1 cellular context compared by ENCODE assay signal in the genomic region with DNA sequence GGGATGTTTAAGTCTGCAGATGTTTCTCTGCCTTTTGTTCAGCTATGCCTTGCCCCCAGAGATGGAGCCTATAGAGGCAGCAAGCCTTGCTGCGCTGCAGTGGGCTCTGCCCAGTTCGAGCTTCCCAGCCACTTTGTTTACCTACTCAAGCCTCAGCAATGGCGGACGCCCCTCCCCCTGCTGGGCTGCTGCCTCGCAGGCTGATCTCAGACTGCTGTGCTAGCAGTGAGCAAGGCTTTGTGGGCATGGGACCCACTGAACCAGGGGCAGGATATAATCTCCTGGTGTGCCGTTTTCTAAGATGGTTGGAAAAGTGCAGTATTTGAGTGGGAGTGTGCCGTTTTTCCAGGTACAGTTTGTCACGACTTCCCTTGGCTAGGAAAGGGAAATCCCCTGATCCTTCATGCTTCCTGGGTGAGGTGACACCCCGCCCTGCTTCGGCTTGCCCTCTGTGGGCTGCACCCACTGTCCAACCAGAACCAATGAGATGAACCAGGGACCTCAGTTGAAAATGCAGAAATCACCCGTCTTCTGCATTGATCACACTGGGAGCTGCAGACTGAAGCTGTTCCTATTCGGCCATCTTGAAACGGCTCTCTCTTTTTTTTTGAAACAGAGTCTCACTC.
TF ChIP-seq lines count a peak whose summit lies in the region.

No MANE protein-coding gene starts in this region.

TF ChIP-seq in HepG2, 621 proteins besides CTCF, POLR2A, EP300 and RAD21 (continued from another document and continues in another):
- TF ChIP-seq, protein P1, sequence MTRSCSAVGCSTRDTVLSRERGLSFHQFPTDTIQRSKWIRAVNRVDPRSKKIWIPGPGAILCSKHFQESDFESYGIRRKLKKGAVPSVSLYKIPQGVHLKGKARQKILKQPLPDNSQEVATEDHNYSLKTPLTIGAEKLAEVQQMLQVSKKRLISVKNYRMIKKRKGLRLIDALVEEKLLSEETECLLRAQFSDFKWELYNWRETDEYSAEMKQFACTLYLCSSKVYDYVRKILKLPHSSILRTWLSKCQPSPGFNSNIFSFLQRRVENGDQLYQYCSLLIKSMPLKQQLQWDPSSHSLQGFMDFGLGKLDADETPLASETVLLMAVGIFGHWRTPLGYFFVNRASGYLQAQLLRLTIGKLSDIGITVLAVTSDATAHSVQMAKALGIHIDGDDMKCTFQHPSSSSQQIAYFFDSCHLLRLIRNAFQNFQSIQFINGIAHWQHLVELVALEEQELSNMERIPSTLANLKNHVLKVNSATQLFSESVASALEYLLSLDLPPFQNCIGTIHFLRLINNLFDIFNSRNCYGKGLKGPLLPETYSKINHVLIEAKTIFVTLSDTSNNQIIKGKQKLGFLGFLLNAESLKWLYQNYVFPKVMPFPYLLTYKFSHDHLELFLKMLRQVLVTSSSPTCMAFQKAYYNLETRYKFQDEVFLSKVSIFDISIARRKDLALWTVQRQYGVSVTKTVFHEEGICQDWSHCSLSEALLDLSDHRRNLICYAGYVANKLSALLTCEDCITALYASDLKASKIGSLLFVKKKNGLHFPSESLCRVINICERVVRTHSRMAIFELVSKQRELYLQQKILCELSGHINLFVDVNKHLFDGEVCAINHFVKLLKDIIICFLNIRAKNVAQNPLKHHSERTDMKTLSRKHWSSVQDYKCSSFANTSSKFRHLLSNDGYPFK (CRISPR knock-in tag; IDR thresholded peaks at IDR 0.05; ENCODE audit: borderline replicate concordance), result peak; percentile 33; the same call in 1 of the 2 replicates
- TF ChIP-seq, protein P2, sequence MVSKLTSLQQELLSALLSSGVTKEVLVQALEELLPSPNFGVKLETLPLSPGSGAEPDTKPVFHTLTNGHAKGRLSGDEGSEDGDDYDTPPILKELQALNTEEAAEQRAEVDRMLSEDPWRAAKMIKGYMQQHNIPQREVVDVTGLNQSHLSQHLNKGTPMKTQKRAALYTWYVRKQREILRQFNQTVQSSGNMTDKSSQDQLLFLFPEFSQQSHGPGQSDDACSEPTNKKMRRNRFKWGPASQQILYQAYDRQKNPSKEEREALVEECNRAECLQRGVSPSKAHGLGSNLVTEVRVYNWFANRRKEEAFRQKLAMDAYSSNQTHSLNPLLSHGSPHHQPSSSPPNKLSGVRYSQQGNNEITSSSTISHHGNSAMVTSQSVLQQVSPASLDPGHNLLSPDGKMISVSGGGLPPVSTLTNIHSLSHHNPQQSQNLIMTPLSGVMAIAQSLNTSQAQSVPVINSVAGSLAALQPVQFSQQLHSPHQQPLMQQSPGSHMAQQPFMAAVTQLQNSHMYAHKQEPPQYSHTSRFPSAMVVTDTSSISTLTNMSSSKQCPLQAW (CRISPR knock-in tag; IDR thresholded peaks at IDR 0.05), result no peak
- TF ChIP-seq ZNF788 (CRISPR knock-in tag; IDR thresholded peaks at IDR 0.05; ENCODE audit: borderline replicate concordance) (peak; percentile 31; the same call in 1 of the 2 replicates), MTF2 (CRISPR knock-in tag; IDR thresholded peaks at IDR 0.05; ENCODE audit: borderline replicate concordance) (no peak; the same call in 1 of the 2 replicates), FLYWCH1 (CRISPR knock-in tag; IDR thresholded peaks at IDR 0.05) (no peak), NFATC3 (CRISPR knock-in tag; IDR thresholded peaks at IDR 0.05) (no peak), ZNF530 (CRISPR knock-in tag; IDR thresholded peaks at IDR 0.05; ENCODE audit: low read depth) (no peak), ZNF7 (CRISPR knock-in tag; IDR thresholded peaks at IDR 0.05) (no peak), THAP11 (CRISPR knock-in tag; IDR thresholded peaks at IDR 0.05) (peak; percentile 13; the same call in 1 of the 2 replicates), NR2C2 (CRISPR knock-in tag; IDR thresholded peaks at IDR 0.05; ENCODE audit: borderline replicate concordance) (no peak), CBX2 (IDR thresholded peaks at IDR 0.05; ENCODE audit: low read depth, low read length) (no peak), CBX2 (CRISPR knock-in tag; IDR thresholded peaks at IDR 0.05; ENCODE audit: low read depth) (no peak), SMARCC2 (IDR thresholded peaks at IDR 0.05) (no peak), ZSCAN31 (CRISPR knock-in tag; IDR thresholded peaks at IDR 0.05; ENCODE audit: low read depth) (no peak), ZNF768 (CRISPR knock-in tag; IDR thresholded peaks at IDR 0.05) (no peak; the same call in 1 of the 2 replicates), ZFP1 (CRISPR knock-in tag; IDR thresholded peaks at IDR 0.05) (no peak), CHCHD3 (CRISPR knock-in tag; IDR thresholded peaks at IDR 0.05) (no peak), ZNF629 (CRISPR knock-in tag; conservative IDR thresholded peaks at IDR 0.05) (no peak), ZNF703 (CRISPR knock-in tag; IDR thresholded peaks at IDR 0.05; ENCODE audit: borderline replicate concordance) (no peak), SALL2 (CRISPR knock-in tag; IDR thresholded peaks at IDR 0.05) (no peak), ZNF501 (CRISPR knock-in tag; IDR thresholded peaks at IDR 0.05) (peak; percentile 28; the same call in 1 of the 2 replicates), RBAK (CRISPR knock-in tag; IDR thresholded peaks at IDR 0.05) (no peak), ZNF205 (CRISPR knock-in tag; IDR thresholded peaks at IDR 0.05) (no peak), ARNTL (CRISPR knock-in tag; IDR thresholded peaks at IDR 0.05) (no peak), MEIS1 (CRISPR knock-in tag; IDR thresholded peaks at IDR 0.05; ENCODE audit: borderline replicate concordance) (no peak), RAD51 (IDR thresholded peaks at IDR 0.05; ENCODE audit: borderline replicate concordance) (no peak), GPN1 (CRISPR knock-in tag; IDR thresholded peaks at IDR 0.05; ENCODE audit: borderline replicate concordance) (no peak), ZNF678 (CRISPR knock-in tag; IDR thresholded peaks at IDR 0.05) (no peak)
- TF ChIP-seq, protein P3, sequence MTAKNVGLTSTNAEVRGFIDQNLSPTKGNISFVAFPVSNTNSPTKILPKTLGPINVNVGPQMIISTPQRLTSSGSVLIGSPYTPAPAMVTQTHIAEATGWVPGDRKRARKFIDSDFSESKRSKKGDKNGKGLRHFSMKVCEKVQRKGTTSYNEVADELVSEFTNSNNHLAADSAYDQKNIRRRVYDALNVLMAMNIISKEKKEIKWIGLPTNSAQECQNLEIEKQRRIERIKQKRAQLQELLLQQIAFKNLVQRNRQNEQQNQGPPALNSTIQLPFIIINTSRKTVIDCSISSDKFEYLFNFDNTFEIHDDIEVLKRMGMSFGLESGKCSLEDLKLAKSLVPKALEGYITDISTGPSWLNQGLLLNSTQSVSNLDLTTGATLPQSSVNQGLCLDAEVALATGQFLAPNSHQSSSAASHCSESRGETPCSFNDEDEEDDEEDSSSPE (CRISPR knock-in tag; IDR thresholded peaks at IDR 0.05), result no peak
- TF ChIP-seq, protein P4, sequence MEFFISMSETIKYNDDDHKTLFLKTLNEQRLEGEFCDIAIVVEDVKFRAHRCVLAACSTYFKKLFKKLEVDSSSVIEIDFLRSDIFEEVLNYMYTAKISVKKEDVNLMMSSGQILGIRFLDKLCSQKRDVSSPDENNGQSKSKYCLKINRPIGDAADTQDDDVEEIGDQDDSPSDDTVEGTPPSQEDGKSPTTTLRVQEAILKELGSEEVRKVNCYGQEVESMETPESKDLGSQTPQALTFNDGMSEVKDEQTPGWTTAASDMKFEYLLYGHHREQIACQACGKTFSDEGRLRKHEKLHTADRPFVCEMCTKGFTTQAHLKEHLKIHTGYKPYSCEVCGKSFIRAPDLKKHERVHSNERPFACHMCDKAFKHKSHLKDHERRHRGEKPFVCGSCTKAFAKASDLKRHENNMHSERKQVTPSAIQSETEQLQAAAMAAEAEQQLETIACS (CRISPR knock-in tag; IDR thresholded peaks at IDR 0.05), result no peak
- TF ChIP-seq, protein P5, sequence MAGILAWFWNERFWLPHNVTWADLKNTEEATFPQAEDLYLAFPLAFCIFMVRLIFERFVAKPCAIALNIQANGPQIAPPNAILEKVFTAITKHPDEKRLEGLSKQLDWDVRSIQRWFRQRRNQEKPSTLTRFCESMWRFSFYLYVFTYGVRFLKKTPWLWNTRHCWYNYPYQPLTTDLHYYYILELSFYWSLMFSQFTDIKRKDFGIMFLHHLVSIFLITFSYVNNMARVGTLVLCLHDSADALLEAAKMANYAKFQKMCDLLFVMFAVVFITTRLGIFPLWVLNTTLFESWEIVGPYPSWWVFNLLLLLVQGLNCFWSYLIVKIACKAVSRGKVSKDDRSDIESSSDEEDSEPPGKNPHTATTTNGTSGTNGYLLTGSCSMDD (CRISPR knock-in tag; IDR thresholded peaks at IDR 0.05), result no peak
- TF ChIP-seq, protein P6, sequence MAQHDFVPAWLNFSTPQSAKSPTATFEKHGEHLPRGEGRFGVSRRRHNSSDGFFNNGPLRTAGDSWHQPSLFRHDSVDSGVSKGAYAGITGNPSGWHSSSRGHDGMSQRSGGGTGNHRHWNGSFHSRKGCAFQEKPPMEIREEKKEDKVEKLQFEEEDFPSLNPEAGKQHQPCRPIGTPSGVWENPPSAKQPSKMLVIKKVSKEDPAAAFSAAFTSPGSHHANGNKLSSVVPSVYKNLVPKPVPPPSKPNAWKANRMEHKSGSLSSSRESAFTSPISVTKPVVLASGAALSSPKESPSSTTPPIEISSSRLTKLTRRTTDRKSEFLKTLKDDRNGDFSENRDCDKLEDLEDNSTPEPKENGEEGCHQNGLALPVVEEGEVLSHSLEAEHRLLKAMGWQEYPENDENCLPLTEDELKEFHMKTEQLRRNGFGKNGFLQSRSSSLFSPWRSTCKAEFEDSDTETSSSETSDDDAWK (CRISPR knock-in tag; IDR thresholded peaks at IDR 0.05), result no peak
- TF ChIP-seq, protein P7, sequence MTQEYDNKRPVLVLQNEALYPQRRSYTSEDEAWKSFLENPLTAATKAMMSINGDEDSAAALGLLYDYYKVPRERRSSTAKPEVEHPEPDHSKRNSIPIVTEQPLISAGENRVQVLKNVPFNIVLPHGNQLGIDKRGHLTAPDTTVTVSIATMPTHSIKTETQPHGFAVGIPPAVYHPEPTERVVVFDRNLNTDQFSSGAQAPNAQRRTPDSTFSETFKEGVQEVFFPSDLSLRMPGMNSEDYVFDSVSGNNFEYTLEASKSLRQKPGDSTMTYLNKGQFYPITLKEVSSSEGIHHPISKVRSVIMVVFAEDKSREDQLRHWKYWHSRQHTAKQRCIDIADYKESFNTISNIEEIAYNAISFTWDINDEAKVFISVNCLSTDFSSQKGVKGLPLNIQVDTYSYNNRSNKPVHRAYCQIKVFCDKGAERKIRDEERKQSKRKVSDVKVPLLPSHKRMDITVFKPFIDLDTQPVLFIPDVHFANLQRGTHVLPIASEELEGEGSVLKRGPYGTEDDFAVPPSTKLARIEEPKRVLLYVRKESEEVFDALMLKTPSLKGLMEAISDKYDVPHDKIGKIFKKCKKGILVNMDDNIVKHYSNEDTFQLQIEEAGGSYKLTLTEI (CRISPR knock-in tag; conservative IDR thresholded peaks at IDR 0.05), result no peak
- TF ChIP-seq, protein P8, sequence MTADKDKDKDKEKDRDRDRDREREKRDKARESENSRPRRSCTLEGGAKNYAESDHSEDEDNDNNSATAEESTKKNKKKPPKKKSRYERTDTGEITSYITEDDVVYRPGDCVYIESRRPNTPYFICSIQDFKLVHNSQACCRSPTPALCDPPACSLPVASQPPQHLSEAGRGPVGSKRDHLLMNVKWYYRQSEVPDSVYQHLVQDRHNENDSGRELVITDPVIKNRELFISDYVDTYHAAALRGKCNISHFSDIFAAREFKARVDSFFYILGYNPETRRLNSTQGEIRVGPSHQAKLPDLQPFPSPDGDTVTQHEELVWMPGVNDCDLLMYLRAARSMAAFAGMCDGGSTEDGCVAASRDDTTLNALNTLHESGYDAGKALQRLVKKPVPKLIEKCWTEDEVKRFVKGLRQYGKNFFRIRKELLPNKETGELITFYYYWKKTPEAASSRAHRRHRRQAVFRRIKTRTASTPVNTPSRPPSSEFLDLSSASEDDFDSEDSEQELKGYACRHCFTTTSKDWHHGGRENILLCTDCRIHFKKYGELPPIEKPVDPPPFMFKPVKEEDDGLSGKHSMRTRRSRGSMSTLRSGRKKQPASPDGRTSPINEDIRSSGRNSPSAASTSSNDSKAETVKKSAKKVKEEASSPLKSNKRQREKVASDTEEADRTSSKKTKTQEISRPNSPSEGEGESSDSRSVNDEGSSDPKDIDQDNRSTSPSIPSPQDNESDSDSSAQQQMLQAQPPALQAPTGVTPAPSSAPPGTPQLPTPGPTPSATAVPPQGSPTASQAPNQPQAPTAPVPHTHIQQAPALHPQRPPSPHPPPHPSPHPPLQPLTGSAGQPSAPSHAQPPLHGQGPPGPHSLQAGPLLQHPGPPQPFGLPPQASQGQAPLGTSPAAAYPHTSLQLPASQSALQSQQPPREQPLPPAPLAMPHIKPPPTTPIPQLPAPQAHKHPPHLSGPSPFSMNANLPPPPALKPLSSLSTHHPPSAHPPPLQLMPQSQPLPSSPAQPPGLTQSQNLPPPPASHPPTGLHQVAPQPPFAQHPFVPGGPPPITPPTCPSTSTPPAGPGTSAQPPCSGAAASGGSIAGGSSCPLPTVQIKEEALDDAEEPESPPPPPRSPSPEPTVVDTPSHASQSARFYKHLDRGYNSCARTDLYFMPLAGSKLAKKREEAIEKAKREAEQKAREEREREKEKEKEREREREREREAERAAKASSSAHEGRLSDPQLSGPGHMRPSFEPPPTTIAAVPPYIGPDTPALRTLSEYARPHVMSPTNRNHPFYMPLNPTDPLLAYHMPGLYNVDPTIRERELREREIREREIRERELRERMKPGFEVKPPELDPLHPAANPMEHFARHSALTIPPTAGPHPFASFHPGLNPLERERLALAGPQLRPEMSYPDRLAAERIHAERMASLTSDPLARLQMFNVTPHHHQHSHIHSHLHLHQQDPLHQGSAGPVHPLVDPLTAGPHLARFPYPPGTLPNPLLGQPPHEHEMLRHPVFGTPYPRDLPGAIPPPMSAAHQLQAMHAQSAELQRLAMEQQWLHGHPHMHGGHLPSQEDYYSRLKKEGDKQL (CRISPR knock-in tag; IDR thresholded peaks at IDR 0.05; ENCODE audit: low read depth), result no peak
- TF ChIP-seq, protein P9, sequence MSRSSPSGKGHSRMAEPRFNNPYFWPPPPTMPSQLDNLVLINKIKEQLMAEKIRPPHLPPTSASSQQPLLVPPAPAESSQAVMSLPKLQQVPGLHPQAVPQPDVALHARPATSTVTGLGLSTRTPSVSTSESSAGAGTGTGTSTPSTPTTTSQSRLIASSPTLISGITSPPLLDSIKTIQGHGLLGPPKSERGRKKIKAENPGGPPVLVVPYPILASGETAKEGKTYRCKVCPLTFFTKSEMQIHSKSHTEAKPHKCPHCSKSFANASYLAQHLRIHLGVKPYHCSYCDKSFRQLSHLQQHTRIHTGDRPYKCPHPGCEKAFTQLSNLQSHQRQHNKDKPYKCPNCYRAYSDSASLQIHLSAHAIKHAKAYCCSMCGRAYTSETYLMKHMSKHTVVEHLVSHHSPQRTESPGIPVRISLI (CRISPR knock-in tag; IDR thresholded peaks at IDR 0.05; ENCODE audit: borderline replicate concordance), result peak; percentile 30; the same call in 1 of the 2 replicates
- TF ChIP-seq, protein P10, sequence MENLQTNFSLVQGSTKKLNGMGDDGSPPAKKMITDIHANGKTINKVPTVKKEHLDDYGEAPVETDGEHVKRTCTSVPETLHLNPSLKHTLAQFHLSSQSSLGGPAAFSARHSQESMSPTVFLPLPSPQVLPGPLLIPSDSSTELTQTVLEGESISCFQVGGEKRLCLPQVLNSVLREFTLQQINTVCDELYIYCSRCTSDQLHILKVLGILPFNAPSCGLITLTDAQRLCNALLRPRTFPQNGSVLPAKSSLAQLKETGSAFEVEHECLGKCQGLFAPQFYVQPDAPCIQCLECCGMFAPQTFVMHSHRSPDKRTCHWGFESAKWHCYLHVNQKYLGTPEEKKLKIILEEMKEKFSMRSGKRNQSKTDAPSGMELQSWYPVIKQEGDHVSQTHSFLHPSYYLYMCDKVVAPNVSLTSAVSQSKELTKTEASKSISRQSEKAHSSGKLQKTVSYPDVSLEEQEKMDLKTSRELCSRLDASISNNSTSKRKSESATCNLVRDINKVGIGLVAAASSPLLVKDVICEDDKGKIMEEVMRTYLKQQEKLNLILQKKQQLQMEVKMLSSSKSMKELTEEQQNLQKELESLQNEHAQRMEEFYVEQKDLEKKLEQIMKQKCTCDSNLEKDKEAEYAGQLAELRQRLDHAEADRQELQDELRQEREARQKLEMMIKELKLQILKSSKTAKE (CRISPR knock-in tag; IDR thresholded peaks at IDR 0.05; ENCODE audit: borderline replicate concordance), result no peak
